29 cellular contexts compared by ENCODE assay signal in genomic region chr6:164942271-164942670, GRCh38.
"Had no signal": no experiment of that assay in that cellular context is flagged by ENCODE, and none has a peak within 500 bp of the region (broad histone marks: within the 10 kb centered on the region; RNA-seq: fewer than 3 reads in every experiment).

No MANE protein-coding gene starts in this region.

- H3K27ac ChIP-seq: adrenal gland, ascending aorta, body of pancreas, brain microvascular endothelial cell, breast epithelium, cardiac muscle cell had no signal

- H3K36me3 ChIP-seq: adrenal gland, ascending aorta, brain microvascular endothelial cell, breast epithelium, cardiac muscle cell had no signal

- H3K4me1 ChIP-seq: adrenal gland, ascending aorta, body of pancreas, breast epithelium had no signal

- H3K9me3 ChIP-seq: adrenal gland, ascending aorta, body of pancreas had no signal

- H3K4me3 ChIP-seq: adrenal gland, ascending aorta, body of pancreas, breast epithelium, cardiac muscle cell had no signal

- DNase-seq: activated effector memory CD4-positive, alpha-beta T cell treated with anti-CD3 and anti-CD28 coated beads, Interleukin-2, amount 50 U/mL, for 16 hours; activated effector memory CD4-positive, alpha-beta T cell treated with Interleukin-2 at 50 U/mL for 16 hours; activated gamma-delta T cell; activated gamma-delta T cell treated with Interleukin-2 at 50 U/mL for 16 hours; activated naive CD4-positive, alpha-beta T cell; activated naive CD4-positive, alpha-beta T cell treated with anti-CD3 and anti-CD28 coated beads for 36 hours; activated naive CD4-positive, alpha-beta T cell treated with anti-CD3 and anti-CD28 coated beads, Interleukin-2, amount 10 ng/mL, durations not matched to agents 7 days and 5 days; activated naive CD4-positive, alpha-beta T cell treated with anti-CD3 and anti-CD28 coated beads, Interleukin-2, amount 50 U/mL, for 16 hours; activated naive CD4-positive, alpha-beta T cell treated with Interleukin-2 at 50 U/mL for 16 hours; activated naive CD8-positive, alpha-beta T cell treated with anti-CD3 and anti-CD28 coated beads for 36 hours; activated naive CD8-positive, alpha-beta T cell treated with anti-CD3 and anti-CD28 coated beads, Interleukin-2, amount 10 ng/mL, durations not matched to agents 7 days and 5 days; activated naive CD8-positive, alpha-beta T cell treated with anti-CD3 and anti-CD28 coated beads, Interleukin-2, amount 50 U/mL, for 24 hours; activated T-cell treated with anti-CD3 and anti-CD28 coated beads, Interleukin-2, amount 50 U/mL, for 1 hour; activated T-cell treated with anti-CD3 and anti-CD28 coated beads, Interleukin-2, amount 50 U/mL, for 24 hours; activated T-cell treated with anti-CD3 and anti-CD28 coated beads, Interleukin-2, amount 50 U/mL, for 4 hours; activated T-cell treated with anti-CD3 and anti-CD28 coated beads, Interleukin-2, amount 50 U/mL, for 48 hours; activated T-cell treated with anti-CD3 and anti-CD28 coated beads, Interleukin-2, amount 50 U/mL, for 72 hours; adrenal gland; amniotic stem cell; amygdala; anterior cingulate cortex; aorta; body of pancreas; brain microvascular endothelial cell; caudate nucleus; cerebellar nuclear complex had no signal

- H3K27me3 ChIP-seq: adrenal gland, ascending aorta, body of pancreas, brain microvascular endothelial cell, breast epithelium, cardiac muscle cell had no signal
